Comparison of ENCODE assay signal across 1 cellular context in the genomic region with DNA sequence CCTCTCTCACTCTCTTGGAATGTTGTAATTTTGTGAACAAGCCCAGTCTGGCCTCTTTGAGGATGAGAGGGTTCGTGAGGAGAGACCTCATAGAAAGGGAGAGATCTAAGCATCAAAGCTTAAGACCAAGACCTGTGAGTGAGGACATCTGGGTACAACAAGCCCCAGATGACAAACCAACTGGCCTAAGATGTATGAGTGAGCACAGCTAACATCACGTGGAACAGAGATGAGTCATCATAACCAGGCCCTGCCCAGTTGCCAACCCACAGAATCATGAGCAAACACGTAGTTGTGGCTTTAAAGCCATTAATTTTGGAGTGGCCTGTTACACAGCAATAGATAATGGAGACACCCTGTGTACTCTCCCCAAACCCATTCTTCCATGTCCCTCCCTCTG.
TF ChIP-seq lines count a peak whose summit lies in the region.

No MANE protein-coding gene starts in this region.

TF ChIP-seq in K562, 482 proteins besides CTCF, POLR2A, EP300 and RAD21 (continued from another document and continues in another):
- TF ChIP-seq, protein P1, sequence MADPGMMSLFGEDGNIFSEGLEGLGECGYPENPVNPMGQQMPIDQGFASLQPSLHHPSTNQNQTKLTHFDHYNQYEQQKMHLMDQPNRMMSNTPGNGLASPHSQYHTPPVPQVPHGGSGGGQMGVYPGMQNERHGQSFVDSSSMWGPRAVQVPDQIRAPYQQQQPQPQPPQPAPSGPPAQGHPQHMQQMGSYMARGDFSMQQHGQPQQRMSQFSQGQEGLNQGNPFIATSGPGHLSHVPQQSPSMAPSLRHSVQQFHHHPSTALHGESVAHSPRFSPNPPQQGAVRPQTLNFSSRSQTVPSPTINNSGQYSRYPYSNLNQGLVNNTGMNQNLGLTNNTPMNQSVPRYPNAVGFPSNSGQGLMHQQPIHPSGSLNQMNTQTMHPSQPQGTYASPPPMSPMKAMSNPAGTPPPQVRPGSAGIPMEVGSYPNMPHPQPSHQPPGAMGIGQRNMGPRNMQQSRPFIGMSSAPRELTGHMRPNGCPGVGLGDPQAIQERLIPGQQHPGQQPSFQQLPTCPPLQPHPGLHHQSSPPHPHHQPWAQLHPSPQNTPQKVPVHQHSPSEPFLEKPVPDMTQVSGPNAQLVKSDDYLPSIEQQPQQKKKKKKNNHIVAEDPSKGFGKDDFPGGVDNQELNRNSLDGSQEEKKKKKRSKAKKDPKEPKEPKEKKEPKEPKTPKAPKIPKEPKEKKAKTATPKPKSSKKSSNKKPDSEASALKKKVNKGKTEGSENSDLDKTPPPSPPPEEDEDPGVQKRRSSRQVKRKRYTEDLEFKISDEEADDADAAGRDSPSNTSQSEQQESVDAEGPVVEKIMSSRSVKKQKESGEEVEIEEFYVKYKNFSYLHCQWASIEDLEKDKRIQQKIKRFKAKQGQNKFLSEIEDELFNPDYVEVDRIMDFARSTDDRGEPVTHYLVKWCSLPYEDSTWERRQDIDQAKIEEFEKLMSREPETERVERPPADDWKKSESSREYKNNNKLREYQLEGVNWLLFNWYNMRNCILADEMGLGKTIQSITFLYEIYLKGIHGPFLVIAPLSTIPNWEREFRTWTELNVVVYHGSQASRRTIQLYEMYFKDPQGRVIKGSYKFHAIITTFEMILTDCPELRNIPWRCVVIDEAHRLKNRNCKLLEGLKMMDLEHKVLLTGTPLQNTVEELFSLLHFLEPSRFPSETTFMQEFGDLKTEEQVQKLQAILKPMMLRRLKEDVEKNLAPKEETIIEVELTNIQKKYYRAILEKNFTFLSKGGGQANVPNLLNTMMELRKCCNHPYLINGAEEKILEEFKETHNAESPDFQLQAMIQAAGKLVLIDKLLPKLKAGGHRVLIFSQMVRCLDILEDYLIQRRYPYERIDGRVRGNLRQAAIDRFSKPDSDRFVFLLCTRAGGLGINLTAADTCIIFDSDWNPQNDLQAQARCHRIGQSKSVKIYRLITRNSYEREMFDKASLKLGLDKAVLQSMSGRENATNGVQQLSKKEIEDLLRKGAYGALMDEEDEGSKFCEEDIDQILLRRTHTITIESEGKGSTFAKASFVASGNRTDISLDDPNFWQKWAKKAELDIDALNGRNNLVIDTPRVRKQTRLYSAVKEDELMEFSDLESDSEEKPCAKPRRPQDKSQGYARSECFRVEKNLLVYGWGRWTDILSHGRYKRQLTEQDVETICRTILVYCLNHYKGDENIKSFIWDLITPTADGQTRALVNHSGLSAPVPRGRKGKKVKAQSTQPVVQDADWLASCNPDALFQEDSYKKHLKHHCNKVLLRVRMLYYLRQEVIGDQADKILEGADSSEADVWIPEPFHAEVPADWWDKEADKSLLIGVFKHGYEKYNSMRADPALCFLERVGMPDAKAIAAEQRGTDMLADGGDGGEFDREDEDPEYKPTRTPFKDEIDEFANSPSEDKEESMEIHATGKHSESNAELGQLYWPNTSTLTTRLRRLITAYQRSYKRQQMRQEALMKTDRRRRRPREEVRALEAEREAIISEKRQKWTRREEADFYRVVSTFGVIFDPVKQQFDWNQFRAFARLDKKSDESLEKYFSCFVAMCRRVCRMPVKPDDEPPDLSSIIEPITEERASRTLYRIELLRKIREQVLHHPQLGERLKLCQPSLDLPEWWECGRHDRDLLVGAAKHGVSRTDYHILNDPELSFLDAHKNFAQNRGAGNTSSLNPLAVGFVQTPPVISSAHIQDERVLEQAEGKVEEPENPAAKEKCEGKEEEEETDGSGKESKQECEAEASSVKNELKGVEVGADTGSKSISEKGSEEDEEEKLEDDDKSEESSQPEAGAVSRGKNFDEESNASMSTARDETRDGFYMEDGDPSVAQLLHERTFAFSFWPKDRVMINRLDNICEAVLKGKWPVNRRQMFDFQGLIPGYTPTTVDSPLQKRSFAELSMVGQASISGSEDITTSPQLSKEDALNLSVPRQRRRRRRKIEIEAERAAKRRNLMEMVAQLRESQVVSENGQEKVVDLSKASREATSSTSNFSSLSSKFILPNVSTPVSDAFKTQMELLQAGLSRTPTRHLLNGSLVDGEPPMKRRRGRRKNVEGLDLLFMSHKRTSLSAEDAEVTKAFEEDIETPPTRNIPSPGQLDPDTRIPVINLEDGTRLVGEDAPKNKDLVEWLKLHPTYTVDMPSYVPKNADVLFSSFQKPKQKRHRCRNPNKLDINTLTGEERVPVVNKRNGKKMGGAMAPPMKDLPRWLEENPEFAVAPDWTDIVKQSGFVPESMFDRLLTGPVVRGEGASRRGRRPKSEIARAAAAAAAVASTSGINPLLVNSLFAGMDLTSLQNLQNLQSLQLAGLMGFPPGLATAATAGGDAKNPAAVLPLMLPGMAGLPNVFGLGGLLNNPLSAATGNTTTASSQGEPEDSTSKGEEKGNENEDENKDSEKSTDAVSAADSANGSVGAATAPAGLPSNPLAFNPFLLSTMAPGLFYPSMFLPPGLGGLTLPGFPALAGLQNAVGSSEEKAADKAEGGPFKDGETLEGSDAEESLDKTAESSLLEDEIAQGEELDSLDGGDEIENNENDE (IDR thresholded peaks at IDR 0.05; ENCODE audit: low read depth, low read length), result no peak
- TF ChIP-seq CTBP1 (IDR thresholded peaks at IDR 0.05; ENCODE audit: borderline replicate concordance) (no peak), HIVEP1 (CRISPR knock-in tag; IDR thresholded peaks at IDR 0.05) (no peak), CREBBP (IDR thresholded peaks at IDR 0.05; ENCODE audit: low read depth, low read length) (no peak), SMARCE1 (IDR thresholded peaks at IDR 0.05) (no peak), ZNF24 (IDR thresholded peaks at IDR 0.05) (no peak), MEIS2 (IDR thresholded peaks at IDR 0.05; ENCODE audit: partially characterized antibody) (peak; percentile 30), MED1 (CRISPR knock-in tag; IDR thresholded peaks at IDR 0.05; ENCODE audit: borderline replicate concordance) (no peak), TGIF2 (CRISPR knock-in tag; IDR thresholded peaks at IDR 0.05) (no peak), C11orf30 (IDR thresholded peaks at IDR 0.05; ENCODE audit: low read depth) (0 out of 2 replicates have a peak, but pooled peaks have one; percentile 25), POU5F1 (IDR thresholded peaks at IDR 0.05; ENCODE audit: borderline replicate concordance, low read depth, low read length, partially characterized antibody) (no peak), OTX1 (CRISPR knock-in tag; IDR thresholded peaks at IDR 0.05) (no peak), SREBF2 (CRISPR knock-in tag; IDR thresholded peaks at IDR 0.05) (no peak), YY1 (IDR thresholded peaks at IDR 0.05; ENCODE audit: borderline replicate concordance in 1 of 3, control insufficient read depth in 1 of 3, extremely low read depth in 1 of 3, insufficient read depth in 3 of 3, insufficient read length in 1 of 3, insufficient replicate concordance in 2 of 3, low read depth in 1 of 3, low read length in 2 of 3) (no peak), U2AF2 (optimal IDR thresholded peaks at IDR 0.05; ENCODE audit: low read depth, low read length) (no peak), BHLHE40 (IDR thresholded peaks at IDR 0.05; ENCODE audit: low read length) (peak; percentile 45; the same call in 1 of the 2 replicates), ESRRB (CRISPR knock-in tag; IDR thresholded peaks at IDR 0.05; ENCODE audit: borderline replicate concordance) (no peak), CREB1 (IDR thresholded peaks at IDR 0.05) (no peak), CREB1 (CRISPR knock-in tag; IDR thresholded peaks at IDR 0.05) (no peak), ZKSCAN8 (CRISPR knock-in tag; IDR thresholded peaks at IDR 0.05) (no peak), FOXA3 (CRISPR knock-in tag; conservative IDR thresholded peaks at IDR 0.05 in 1 of 2, IDR thresholded peaks at IDR 0.05 in 1 of 2) (0 out of 4 replicates have a peak, but pooled peaks of 1 of the 2 experiments have one; percentile 6), NR2C2 (CRISPR knock-in tag; IDR thresholded peaks at IDR 0.05) (no peak), NR2C2 (tag; IDR thresholded peaks at IDR 0.05) (no peak), JUNB (CRISPR knock-in tag; conservative IDR thresholded peaks at IDR 0.05) (peak; percentile 86), TBL1XR1 (IDR thresholded peaks at IDR 0.05; ENCODE audit: low read length in 2 of 2) (no peak)
- TF ChIP-seq, protein P2, sequence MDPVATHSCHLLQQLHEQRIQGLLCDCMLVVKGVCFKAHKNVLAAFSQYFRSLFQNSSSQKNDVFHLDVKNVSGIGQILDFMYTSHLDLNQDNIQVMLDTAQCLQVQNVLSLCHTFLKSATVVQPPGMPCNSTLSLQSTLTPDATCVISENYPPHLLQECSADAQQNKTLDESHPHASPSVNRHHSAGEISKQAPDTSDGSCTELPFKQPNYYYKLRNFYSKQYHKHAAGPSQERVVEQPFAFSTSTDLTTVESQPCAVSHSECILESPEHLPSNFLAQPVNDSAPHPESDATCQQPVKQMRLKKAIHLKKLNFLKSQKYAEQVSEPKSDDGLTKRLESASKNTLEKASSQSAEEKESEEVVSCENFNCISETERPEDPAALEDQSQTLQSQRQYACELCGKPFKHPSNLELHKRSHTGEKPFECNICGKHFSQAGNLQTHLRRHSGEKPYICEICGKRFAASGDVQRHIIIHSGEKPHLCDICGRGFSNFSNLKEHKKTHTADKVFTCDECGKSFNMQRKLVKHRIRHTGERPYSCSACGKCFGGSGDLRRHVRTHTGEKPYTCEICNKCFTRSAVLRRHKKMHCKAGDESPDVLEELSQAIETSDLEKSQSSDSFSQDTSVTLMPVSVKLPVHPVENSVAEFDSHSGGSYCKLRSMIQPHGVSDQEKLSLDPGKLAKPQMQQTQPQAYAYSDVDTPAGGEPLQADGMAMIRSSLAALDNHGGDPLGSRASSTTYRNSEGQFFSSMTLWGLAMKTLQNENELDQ (CRISPR knock-in tag; IDR thresholded peaks at IDR 0.05; ENCODE audit: borderline replicate concordance), result no peak
- TF ChIP-seq, protein P3, sequence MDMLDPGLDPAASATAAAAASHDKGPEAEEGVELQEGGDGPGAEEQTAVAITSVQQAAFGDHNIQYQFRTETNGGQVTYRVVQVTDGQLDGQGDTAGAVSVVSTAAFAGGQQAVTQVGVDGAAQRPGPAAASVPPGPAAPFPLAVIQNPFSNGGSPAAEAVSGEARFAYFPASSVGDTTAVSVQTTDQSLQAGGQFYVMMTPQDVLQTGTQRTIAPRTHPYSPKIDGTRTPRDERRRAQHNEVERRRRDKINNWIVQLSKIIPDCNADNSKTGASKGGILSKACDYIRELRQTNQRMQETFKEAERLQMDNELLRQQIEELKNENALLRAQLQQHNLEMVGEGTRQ (CRISPR knock-in tag; IDR thresholded peaks at IDR 0.05), result peak; percentile 45
- TF ChIP-seq, protein P4, sequence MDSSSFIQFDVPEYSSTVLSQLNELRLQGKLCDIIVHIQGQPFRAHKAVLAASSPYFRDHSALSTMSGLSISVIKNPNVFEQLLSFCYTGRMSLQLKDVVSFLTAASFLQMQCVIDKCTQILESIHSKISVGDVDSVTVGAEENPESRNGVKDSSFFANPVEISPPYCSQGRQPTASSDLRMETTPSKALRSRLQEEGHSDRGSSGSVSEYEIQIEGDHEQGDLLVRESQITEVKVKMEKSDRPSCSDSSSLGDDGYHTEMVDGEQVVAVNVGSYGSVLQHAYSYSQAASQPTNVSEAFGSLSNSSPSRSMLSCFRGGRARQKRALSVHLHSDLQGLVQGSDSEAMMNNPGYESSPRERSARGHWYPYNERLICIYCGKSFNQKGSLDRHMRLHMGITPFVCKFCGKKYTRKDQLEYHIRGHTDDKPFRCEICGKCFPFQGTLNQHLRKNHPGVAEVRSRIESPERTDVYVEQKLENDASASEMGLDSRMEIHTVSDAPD (CRISPR knock-in tag; IDR thresholded peaks at IDR 0.05), result no peak
- TF ChIP-seq, protein P5, sequence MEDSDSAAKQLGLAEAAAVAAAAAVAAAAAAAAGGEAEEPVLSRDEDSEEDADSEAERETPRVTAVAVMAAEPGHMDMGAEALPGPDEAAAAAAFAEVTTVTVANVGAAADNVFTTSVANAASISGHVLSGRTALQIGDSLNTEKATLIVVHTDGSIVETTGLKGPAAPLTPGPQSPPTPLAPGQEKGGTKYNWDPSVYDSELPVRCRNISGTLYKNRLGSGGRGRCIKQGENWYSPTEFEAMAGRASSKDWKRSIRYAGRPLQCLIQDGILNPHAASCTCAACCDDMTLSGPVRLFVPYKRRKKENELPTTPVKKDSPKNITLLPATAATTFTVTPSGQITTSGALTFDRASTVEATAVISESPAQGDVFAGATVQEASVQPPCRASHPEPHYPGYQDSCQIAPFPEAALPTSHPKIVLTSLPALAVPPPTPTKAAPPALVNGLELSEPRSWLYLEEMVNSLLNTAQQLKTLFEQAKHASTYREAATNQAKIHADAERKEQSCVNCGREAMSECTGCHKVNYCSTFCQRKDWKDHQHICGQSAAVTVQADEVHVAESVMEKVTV (CRISPR knock-in tag; IDR thresholded peaks at IDR 0.05), result no peak
- TF ChIP-seq, protein P6, sequence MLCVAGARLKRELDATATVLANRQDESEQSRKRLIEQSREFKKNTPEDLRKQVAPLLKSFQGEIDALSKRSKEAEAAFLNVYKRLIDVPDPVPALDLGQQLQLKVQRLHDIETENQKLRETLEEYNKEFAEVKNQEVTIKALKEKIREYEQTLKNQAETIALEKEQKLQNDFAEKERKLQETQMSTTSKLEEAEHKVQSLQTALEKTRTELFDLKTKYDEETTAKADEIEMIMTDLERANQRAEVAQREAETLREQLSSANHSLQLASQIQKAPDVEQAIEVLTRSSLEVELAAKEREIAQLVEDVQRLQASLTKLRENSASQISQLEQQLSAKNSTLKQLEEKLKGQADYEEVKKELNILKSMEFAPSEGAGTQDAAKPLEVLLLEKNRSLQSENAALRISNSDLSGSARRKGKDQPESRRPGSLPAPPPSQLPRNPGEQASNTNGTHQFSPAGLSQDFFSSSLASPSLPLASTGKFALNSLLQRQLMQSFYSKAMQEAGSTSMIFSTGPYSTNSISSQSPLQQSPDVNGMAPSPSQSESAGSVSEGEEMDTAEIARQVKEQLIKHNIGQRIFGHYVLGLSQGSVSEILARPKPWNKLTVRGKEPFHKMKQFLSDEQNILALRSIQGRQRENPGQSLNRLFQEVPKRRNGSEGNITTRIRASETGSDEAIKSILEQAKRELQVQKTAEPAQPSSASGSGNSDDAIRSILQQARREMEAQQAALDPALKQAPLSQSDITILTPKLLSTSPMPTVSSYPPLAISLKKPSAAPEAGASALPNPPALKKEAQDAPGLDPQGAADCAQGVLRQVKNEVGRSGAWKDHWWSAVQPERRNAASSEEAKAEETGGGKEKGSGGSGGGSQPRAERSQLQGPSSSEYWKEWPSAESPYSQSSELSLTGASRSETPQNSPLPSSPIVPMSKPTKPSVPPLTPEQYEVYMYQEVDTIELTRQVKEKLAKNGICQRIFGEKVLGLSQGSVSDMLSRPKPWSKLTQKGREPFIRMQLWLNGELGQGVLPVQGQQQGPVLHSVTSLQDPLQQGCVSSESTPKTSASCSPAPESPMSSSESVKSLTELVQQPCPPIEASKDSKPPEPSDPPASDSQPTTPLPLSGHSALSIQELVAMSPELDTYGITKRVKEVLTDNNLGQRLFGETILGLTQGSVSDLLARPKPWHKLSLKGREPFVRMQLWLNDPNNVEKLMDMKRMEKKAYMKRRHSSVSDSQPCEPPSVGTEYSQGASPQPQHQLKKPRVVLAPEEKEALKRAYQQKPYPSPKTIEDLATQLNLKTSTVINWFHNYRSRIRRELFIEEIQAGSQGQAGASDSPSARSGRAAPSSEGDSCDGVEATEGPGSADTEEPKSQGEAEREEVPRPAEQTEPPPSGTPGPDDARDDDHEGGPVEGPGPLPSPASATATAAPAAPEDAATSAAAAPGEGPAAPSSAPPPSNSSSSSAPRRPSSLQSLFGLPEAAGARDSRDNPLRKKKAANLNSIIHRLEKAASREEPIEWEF (CRISPR knock-in tag; IDR thresholded peaks at IDR 0.05), result no peak
- TF ChIP-seq, protein P7, sequence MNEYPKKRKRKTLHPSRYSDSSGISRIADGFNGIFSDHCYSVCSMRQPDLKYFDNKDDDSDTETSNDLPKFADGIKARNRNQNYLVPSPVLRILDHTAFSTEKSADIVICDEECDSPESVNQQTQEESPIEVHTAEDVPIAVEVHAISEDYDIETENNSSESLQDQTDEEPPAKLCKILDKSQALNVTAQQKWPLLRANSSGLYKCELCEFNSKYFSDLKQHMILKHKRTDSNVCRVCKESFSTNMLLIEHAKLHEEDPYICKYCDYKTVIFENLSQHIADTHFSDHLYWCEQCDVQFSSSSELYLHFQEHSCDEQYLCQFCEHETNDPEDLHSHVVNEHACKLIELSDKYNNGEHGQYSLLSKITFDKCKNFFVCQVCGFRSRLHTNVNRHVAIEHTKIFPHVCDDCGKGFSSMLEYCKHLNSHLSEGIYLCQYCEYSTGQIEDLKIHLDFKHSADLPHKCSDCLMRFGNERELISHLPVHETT (CRISPR knock-in tag; conservative IDR thresholded peaks at IDR 0.05 in 1 of 2, IDR thresholded peaks at IDR 0.05 in 1 of 2), result no peak
